Comparison of ENCODE assay signal across 25 cellular contexts in genomic region chr11:67611165-67611564, GRCh38. TPM values are rescaled to one million over a fixed set of nuclear protein-coding genes. Genes with fewer than 3 reads are reported as not detected.
"Had no signal": no experiment of that assay in that cellular context is flagged by ENCODE, and none has a peak within 500 bp of the region (broad histone marks: within the 10 kb centered on the region; RNA-seq: fewer than 3 reads in every experiment).

No MANE protein-coding gene starts in this region.

- H3K4me1 Mint-ChIP-seq: nephron had no signal

- H3K9me3 Mint-ChIP-seq: naive B cell, nephron had no signal

- H3K4me3 ChIP-seq: dorsolateral prefrontal cortex, heart left ventricle, lung, tibial artery, upper lobe of left lung, vagina had no signal

- H3K27ac Mint-ChIP-seq: nephron had no signal

- H3K4me3 Mint-ChIP-seq: nephron had no signal

- H3K27me3 ChIP-seq: upper lobe of left lung, vagina had no signal

- ATAC-seq: esophagus mucosa; heart left ventricle; left colon; left ventricle myocardium superior; stimulated activated naive CD8-positive, alpha-beta T cell treated with anti-CD3 and anti-CD28 coated beads, Interleukin-15, Interleukin-2, amounts not matched to agents 100 U/mL and 50 U/mL, for 24 hours had no signal

- H3K27me3 Mint-ChIP-seq: naive B cell had no signal

- DNase-seq: cortex of kidney; dorsolateral prefrontal cortex; effector CD8-positive, alpha-beta T cell; heart left ventricle; hippocampal formation; left colon; left ventricle myocardium superior; mesendoderm; naive B cell; small intestine; stimulated activated CD4-positive, alpha-beta T cell treated with anti-CD3 and anti-CD28 coated beads, Interleukin-2, amount 100 ng/mL, for 48 hours; stimulated activated naive CD8-positive, alpha-beta T cell treated with anti-CD3 and anti-CD28 coated beads, Interleukin-15, Interleukin-2, amounts not matched to agents 100 U/mL and 50 U/mL, for 24 hours; tibial artery had no signal

- H3K27ac ChIP-seq: dorsolateral prefrontal cortex, heart left ventricle, tibial artery, upper lobe of left lung, vagina had no signal

- H3K9me3 ChIP-seq: heart left ventricle, tibial artery, upper lobe of left lung, vagina had no signal

RNA-seq across cellular contexts. Expression of gene TBX10, which starts 28.4 kb away (rescaled TPM):
- total RNA-seq: esophagus mucosa, fibroblast of lung, frontal cortex, glomerular endothelial cell, kidney epithelial cell, lung, omental fat pad, pulmonary artery endothelial cell, temporal lobe, upper lobe of left lung, vagina had no signal
- polyA plus RNA-seq: fibroblast of lung, lung had no signal

RNA-seq across cellular contexts. Expression of gene ACY3, which starts 39.4 kb away (rescaled TPM):
- total RNA-seq: fibroblast of lung, frontal cortex, glomerular endothelial cell, heart left ventricle, left ventricle myocardium superior, omental fat pad, pulmonary artery endothelial cell, temporal lobe, vagina had no signal
- polyA plus RNA-seq: fibroblast of lung, heart left ventricle had no signal
